ENCODE assay signal across 2 cellular contexts in genomic region chr5:160266752-160267345, GRCh38.
TF ChIP-seq lines count a peak whose summit lies in the region.

No MANE protein-coding gene starts in this region.

TF ChIP-seq in SK-N-SH treated with all-trans-retinoic acid at 6 μM for 48 hours, 23 proteins besides CTCF, POLR2A, EP300 and RAD21 (continued from another document):
- TF ChIP-seq, protein P1, sequence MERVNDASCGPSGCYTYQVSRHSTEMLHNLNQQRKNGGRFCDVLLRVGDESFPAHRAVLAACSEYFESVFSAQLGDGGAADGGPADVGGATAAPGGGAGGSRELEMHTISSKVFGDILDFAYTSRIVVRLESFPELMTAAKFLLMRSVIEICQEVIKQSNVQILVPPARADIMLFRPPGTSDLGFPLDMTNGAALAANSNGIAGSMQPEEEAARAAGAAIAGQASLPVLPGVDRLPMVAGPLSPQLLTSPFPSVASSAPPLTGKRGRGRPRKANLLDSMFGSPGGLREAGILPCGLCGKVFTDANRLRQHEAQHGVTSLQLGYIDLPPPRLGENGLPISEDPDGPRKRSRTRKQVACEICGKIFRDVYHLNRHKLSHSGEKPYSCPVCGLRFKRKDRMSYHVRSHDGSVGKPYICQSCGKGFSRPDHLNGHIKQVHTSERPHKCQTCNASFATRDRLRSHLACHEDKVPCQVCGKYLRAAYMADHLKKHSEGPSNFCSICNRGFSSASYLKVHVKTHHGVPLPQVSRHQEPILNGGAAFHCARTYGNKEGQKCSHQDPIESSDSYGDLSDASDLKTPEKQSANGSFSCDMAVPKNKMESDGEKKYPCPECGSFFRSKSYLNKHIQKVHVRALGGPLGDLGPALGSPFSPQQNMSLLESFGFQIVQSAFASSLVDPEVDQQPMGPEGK (CRISPR knock-in tag; IDR thresholded peaks at IDR 0.05; ENCODE audit: borderline replicate concordance): no peak
- TF ChIP-seq TCF4 (CRISPR knock-in tag; IDR thresholded peaks at IDR 0.05; ENCODE audit: borderline replicate concordance): no peak
- no peak for TF ChIP-seq CSRNP3 (CRISPR knock-in tag; IDR thresholded peaks at IDR 0.05)
- no peak for TF ChIP-seq BACH2 (CRISPR knock-in tag; IDR thresholded peaks at IDR 0.05; ENCODE audit: borderline replicate concordance)
- no peak for TF ChIP-seq ESRRG (CRISPR knock-in tag; IDR thresholded peaks at IDR 0.05)
- no peak for TF ChIP-seq ZC3H10 (CRISPR knock-in tag; IDR thresholded peaks at IDR 0.05)
- no peak for TF ChIP-seq OSR1 (CRISPR knock-in tag; IDR thresholded peaks at IDR 0.05)
- TF ChIP-seq ARNTL (CRISPR knock-in tag; IDR thresholded peaks at IDR 0.05; ENCODE audit: borderline replicate concordance, low read depth): no peak
- TF ChIP-seq ISL1 (CRISPR knock-in tag; IDR thresholded peaks at IDR 0.05): no peak
- no peak for TF ChIP-seq PPARA (CRISPR knock-in tag; IDR thresholded peaks at IDR 0.05; ENCODE audit: borderline replicate concordance)
- no peak for TF ChIP-seq ZNF565 (CRISPR knock-in tag; conservative IDR thresholded peaks at IDR 0.05; ENCODE audit: low read depth)
- TF ChIP-seq ZNF70 (CRISPR knock-in tag; IDR thresholded peaks at IDR 0.05): no peak
- TF ChIP-seq, protein P2, sequence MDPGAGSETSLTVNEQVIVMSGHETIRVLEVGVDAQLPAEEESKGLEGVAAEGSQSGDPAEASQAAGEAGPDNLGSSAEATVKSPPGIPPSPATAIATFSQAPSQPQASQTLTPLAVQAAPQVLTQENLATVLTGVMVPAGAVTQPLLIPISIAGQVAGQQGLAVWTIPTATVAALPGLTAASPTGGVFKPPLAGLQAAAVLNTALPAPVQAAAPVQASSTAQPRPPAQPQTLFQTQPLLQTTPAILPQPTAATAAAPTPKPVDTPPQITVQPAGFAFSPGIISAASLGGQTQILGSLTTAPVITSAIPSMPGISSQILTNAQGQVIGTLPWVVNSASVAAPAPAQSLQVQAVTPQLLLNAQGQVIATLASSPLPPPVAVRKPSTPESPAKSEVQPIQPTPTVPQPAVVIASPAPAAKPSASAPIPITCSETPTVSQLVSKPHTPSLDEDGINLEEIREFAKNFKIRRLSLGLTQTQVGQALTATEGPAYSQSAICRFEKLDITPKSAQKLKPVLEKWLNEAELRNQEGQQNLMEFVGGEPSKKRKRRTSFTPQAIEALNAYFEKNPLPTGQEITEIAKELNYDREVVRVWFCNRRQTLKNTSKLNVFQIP (CRISPR knock-in tag; IDR thresholded peaks at IDR 0.05; ENCODE audit: borderline replicate concordance, low read depth): no peak
- no peak for TF ChIP-seq TSHZ2 (CRISPR knock-in tag; IDR thresholded peaks at IDR 0.05)
- TF ChIP-seq ZFP3 (CRISPR knock-in tag; IDR thresholded peaks at IDR 0.05): no peak
- TF ChIP-seq, protein P3, sequence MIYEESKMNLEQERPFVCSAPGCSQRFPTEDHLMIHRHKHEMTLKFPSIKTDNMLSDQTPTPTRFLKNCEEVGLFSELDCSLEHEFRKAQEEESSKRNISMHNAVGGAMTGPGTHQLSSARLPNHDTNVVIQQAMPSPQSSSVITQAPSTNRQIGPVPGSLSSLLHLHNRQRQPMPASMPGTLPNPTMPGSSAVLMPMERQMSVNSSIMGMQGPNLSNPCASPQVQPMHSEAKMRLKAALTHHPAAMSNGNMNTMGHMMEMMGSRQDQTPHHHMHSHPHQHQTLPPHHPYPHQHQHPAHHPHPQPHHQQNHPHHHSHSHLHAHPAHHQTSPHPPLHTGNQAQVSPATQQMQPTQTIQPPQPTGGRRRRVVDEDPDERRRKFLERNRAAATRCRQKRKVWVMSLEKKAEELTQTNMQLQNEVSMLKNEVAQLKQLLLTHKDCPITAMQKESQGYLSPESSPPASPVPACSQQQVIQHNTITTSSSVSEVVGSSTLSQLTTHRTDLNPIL (CRISPR knock-in tag; IDR thresholded peaks at IDR 0.05; ENCODE audit: low read depth): no peak

TF ChIP-seq in SK-N-SH, 30 proteins besides CTCF, POLR2A, EP300 and RAD21 (continued from another document):
- TF ChIP-seq POLR2AphosphoS5 (IDR thresholded peaks at IDR 0.05; ENCODE audit: low read depth, low read length): no peak
- TF ChIP-seq TCF12 (IDR thresholded peaks at IDR 0.05): no peak
- no peak for TF ChIP-seq REST (IDR thresholded peaks at IDR 0.05; ENCODE audit: low read depth, low read length)
- TF ChIP-seq GATA2 (CRISPR knock-in tag; IDR thresholded peaks at IDR 0.05): no peak
